10 cellular contexts compared by ENCODE assay signal in the genomic region with DNA sequence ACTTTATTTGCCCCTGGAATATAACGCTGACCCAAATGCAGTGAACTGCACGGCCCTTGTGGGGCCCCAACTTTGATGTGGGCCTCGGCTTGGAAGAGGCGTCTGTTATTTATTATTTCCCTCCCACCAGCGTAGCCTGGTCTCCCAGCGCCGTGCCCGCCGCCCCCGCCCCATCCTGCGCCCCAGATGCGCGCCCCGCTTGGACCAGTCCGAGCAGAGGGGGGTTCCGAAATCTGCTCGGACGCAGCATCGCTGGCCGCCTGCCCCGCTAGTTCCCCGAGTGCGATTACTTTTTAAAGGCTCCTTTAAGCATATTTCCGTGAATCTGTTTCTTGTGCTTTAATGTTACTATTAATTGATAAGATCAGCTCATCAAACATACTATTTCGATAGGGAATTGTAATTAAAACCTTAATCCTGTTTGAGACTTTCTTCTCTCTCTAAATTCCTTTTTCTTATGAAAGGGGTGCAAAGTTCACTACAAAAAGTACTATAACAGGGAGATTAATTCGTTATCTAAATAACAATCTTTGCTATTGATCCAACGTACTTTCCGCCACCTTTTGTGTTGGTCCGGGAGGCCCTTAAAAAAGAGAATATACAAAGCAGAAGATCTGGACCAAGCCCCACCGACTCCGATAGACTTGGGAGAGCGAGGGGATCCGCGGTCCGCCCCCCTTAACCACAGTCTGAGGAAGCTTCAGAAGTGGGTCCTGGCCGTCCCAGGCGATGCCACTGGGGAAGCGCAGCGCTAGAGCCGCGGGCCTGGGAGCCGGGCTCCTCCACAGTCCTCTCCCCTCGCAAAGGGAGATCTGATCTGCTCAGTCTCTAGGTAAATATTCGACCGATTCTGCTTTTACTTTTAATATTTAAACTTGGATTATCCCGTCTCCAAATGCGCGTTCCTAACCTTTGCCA. TPM values are rescaled to one million over a fixed set of nuclear protein-coding genes. Genes with fewer than 3 reads are reported as not detected.
A peak's percentile ranks its signal among the peaks of the same experiment; 100 is the strongest.
DNase-seq lines count a peak whose midpoint lies in the region; ATAC-seq and TF ChIP-seq lines count a peak whose summit lies in the region.
"Had no signal": no experiment of that assay in that cellular context is flagged by ENCODE, and none has a peak within 500 bp of the region (broad histone marks: within the 10 kb centered on the region; RNA-seq: fewer than 3 reads in every experiment).

No MANE protein-coding gene starts in this region.

- no peaks in the 10 kb centered on the region for H3K36me3 Mint-ChIP-seq in mesothelial cell of epicardium

- no peak for TF ChIP-seq CTCF in AG04449 (IDR thresholded peaks at IDR 0.05; ENCODE audit: insufficient read depth, low read length, missing control alignments)
- TF ChIP-seq CTCF in mesothelial cell of epicardium (IDR thresholded peaks at IDR 0.05; ENCODE audit: unreplicated experiment) = no peak

- peaks cover 94% of the 10 kb centered on the region for H3K27me3 ChIP-seq in H7 (ENCODE audit: control insufficient read depth, insufficient read depth, low read length)

- ATAC-seq in GM21390 (IDR thresholded peaks at IDR 0.05; ENCODE audit: unreplicated experiment) = no peak

- no peaks in the 10 kb centered on the region for H3K9me3 Mint-ChIP-seq in mesothelial cell of epicardium

- CTCF ChIA-PET in AG04449 (lab: Yijun Ruan, JAX) = interaction anchor here (0.6 to 3.1 kb wide), 6 partner anchors 8 to 1405 kb away, joined by 3 to 42 read pairs (median 6); no protein-coding TSS in a partner anchor

- H3K4me3 ChIP-seq in AG04449 (ENCODE audit: low read depth, low read length) (peak overlapping the region; percentile 39), H7 (ENCODE audit: insufficient read depth, low read depth, low read length) (peak overlapping the region; percentile 36; the same call in 1 of the 2 replicates)

- POLR2A ChIA-PET in AG04449 (lab: Yijun Ruan, JAX) = no interaction called here

- H3K4me1 Mint-ChIP-seq in mesothelial cell of epicardium = peaks cover 15% of the 10 kb centered on the region

- no peaks in the 10 kb centered on the region for H3K36me3 ChIP-seq in H7 (replicated peaks; ENCODE audit: control insufficient read depth, insufficient read depth, low read length)

- peak overlapping the region; percentile 44 for H3K4me3 Mint-ChIP-seq in mesothelial cell of epicardium

- DNase-seq in AG04449 (ENCODE audit: low read depth, low spot score) = no peak
- peak; percentile 56 for DNase-seq in H7
- peak; percentile 74 for DNase-seq in astrocyte of the hippocampus (ENCODE audit: low read depth, low spot score)
- DNase-seq in mesothelial cell of epicardium (ENCODE audit: low spot score in 2 of 2, unreplicated experiment in 2 of 2) = no peak
- no peak for DNase-seq in NCI-H187 treated with DMSO at 0.1 percent for 48 hours (lab: John Stamatoyannopoulos, UW)
- no peak for DNase-seq in SKM-1 treated with dmso at 0.1 percent for 144 hours (lab: John Stamatoyannopoulos, UW; ENCODE audit: unreplicated experiment)
- DNase-seq in NCI-H187 (lab: John Stamatoyannopoulos, UW) = no peak
- DNase-seq: stimulated activated CD4-positive, alpha-beta T cell treated with anti-CD3 and anti-CD28 coated beads, Interleukin-1b, Interleukin-23, amount 100 ng/mL, for 48 hours had no signal

- peaks cover 97% of the 10 kb centered on the region for H3K27me3 Mint-ChIP-seq in mesothelial cell of epicardium (ENCODE audit: low read depth)

- no peak overlapping the region for H3K27ac Mint-ChIP-seq in mesothelial cell of epicardium

RNA-seq across cellular contexts. Expression of a gene that starts 10.1 kb away (rescaled TPM):
- 0.03 TPM in 1 of 2 replicates, not detected in the other for total RNA-seq in H7 (2014; rRNA removed; shearing (Covaris generic))
- total RNA-seq in mesothelial cell of epicardium = not detected in 3 replicates
- total RNA-seq: epithelial cell of proximal tubule had no signal

Comparison
In these comparisons a context has a peak if more than half of its experiments do, and no peak if none do; other contexts are left out.
1. DNase-seq: peak in H7 (single experiment) and astrocyte of the hippocampus (single experiment); none in AG04449 (single experiment), mesothelial cell of epicardium (0 of 2), NCI-H187 treated with DMSO at 0.1 percent for 48 hours (single experiment), SKM-1 treated with dmso at 0.1 percent for 144 hours (single experiment) and NCI-H187 (0 of 2).